In the genomic region with DNA sequence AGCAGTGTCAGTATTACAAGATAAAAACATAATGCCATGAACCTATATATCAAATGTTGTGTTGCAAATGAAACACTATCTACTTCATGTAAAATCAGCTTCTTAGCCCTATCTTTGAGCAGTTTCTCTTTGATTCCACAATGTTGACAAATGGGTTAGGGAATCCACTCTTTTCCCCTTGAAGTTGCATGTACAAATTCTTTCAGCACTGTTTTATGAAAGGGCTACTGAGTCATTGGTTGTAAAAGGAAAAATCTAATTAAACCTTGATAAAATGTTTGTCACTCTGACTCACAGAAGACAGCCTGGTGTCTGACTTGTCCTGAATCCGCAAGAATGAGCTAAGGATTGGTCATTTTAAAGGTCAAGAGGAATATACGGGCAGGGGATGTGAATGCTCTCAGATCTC, we compare ENCODE assay signal across 16 cellular contexts.
DNase-seq lines count a peak whose midpoint lies in the region; ATAC-seq, FAIRE-seq and TF ChIP-seq lines count a peak whose summit lies in the region.
"Had no signal": no experiment of that assay in that cellular context is flagged by ENCODE, and none has a peak within 500 bp of the region (broad histone marks: within the 10 kb centered on the region; RNA-seq: fewer than 3 reads in every experiment).

No MANE protein-coding gene starts in this region.

- ATAC-seq in GM21515 (IDR thresholded peaks at IDR 0.05; ENCODE audit: unreplicated experiment): no peak
- ATAC-seq: left lung had no signal

- peak overlapping the region; percentile 62 for H3K27ac Mint-ChIP-seq in mesothelial cell of epicardium

- H3K27me3 ChIP-seq in BJ (ENCODE audit: control insufficient read depth, insufficient read depth, low read length) (no peaks in the 10 kb centered on the region), bronchial epithelial cell (ENCODE audit: control insufficient read depth, insufficient read depth, low read length) (no peaks in the 10 kb centered on the region), vagina (no peaks in the 10 kb centered on the region)
- H3K27me3 ChIP-seq: heart left ventricle, left lung had no signal

- no peak overlapping the region for H3K4me3 Mint-ChIP-seq in mesothelial cell of epicardium

- TF ChIP-seq CTCF in BJ (IDR thresholded peaks at IDR 0.05; ENCODE audit: insufficient read depth, low read depth, low read length) (no peak), bronchial epithelial cell (IDR thresholded peaks at IDR 0.05; ENCODE audit: insufficient read depth, low read length, severe bottlenecking) (no peak), mesothelial cell of epicardium (IDR thresholded peaks at IDR 0.05; ENCODE audit: unreplicated experiment) (no peak), vagina (IDR thresholded peaks at IDR 0.05) (no peak)

- peaks cover 11% of the 10 kb centered on the region for H3K36me3 Mint-ChIP-seq in mesothelial cell of epicardium

- no peaks in the 10 kb centered on the region for H3K27me3 Mint-ChIP-seq in mesothelial cell of epicardium (ENCODE audit: low read depth)

- intact Hi-C loops in vagina (cut with DNase I): no loop called here

- no peak overlapping the region for H3K27ac ChIP-seq in vagina
- H3K27ac ChIP-seq: heart left ventricle, left lung had no signal

- H3K9me3 ChIP-seq in vagina: peaks cover 6% of the 10 kb centered on the region

- POLR2A ChIA-PET in BJ (lab: Charles Lee): no interaction called here

- H3K9me3 Mint-ChIP-seq in mesothelial cell of epicardium: peaks cover 25% of the 10 kb centered on the region

- no peak for TF ChIP-seq POLR2A in vagina (IDR thresholded peaks at IDR 0.05)

- H3K4me1 Mint-ChIP-seq in mesothelial cell of epicardium: peaks cover 16% of the 10 kb centered on the region

- no peak overlapping the region for H3K4me3 ChIP-seq in BJ (ENCODE audit: low read depth, low read length)
- H3K4me3 ChIP-seq in bronchial epithelial cell (ENCODE audit: low read depth, low read length): no peak overlapping the region
- no peak overlapping the region for H3K4me3 ChIP-seq in vagina
- H3K4me3 ChIP-seq: heart left ventricle, left lung had no signal

- FAIRE-seq in bronchial epithelial cell (lab: Jason Lieb, UNC): no peak
- FAIRE-seq: TTC549 had no signal

- no peaks in the 10 kb centered on the region for H3K4me1 ChIP-seq in vagina
- H3K4me1 ChIP-seq: heart left ventricle, left lung had no signal

- H3K36me3 ChIP-seq in BJ (ENCODE audit: control insufficient read depth, insufficient read depth, low read length) (no peaks in the 10 kb centered on the region), bronchial epithelial cell (ENCODE audit: control insufficient read depth, insufficient read depth, low read length) (no peaks in the 10 kb centered on the region), vagina (no peaks in the 10 kb centered on the region)
- H3K36me3 ChIP-seq: heart left ventricle, left lung had no signal

- DNase-seq in BJ (ENCODE audit: low read depth) (peak; percentile 39), LoVo (ENCODE audit: low spot score) (peak; percentile 79), bronchial epithelial cell (ENCODE audit: low read depth) (peak; percentile 38), mesothelial cell of epicardium (ENCODE audit: low spot score in 2 of 2, unreplicated experiment in 2 of 2) (no peak), vagina (ENCODE audit: extremely low spot score in 2 of 2) (no peak), NCI-H1092 (lab: John Stamatoyannopoulos, UW) (no peak), anterior cingulate cortex (lab: John Stamatoyannopoulos, UW) (no peak)
- DNase-seq: activated naive CD4-positive, alpha-beta T cell treated with anti-CD3 and anti-CD28 coated beads, Interleukin-2, amount 50 U/mL, for 16 hours; AML-193; EL; heart left ventricle; left lung; nucleus accumbens; SHP77 treated with DMSO at 0.1 percent for 48 hours had no signal

- CTCF ChIA-PET in BJ (lab: Yijun Ruan, JAX): no interaction called here

Comparison
In these comparisons a context has a peak if more than half of its experiments do, and no peak if none do; other contexts are left out.
1. DNase-seq: peak in BJ (single experiment), LoVo (single experiment) and bronchial epithelial cell (single experiment); none in mesothelial cell of epicardium (0 of 2), vagina (0 of 2), NCI-H1092 (single experiment) and anterior cingulate cortex (0 of 58).